Comparison of ENCODE assay signal across 34 cellular contexts in genomic region chr20:19506021-19506420, GRCh38.
"Had no signal": no experiment of that assay in that cellular context is flagged by ENCODE, and none has a peak within 500 bp of the region (broad histone marks: within the 10 kb centered on the region; RNA-seq: fewer than 3 reads in every experiment).

No MANE protein-coding gene starts in this region.

- H3K4me2 ChIP-seq: KMS-11 had no signal

- H3K36me3 ChIP-seq: ascending aorta, breast epithelium, Peyer's patch had no signal

- H3K27me3 ChIP-seq: ascending aorta, body of pancreas, breast epithelium, Peyer's patch had no signal

- H3K4me3 ChIP-seq: ascending aorta, body of pancreas, breast epithelium, Peyer's patch had no signal

- DNase-seq: activated B cell treated with CpG ODN at 0.5 μM for 24 hours; activated CD4-positive, alpha-beta memory T cell treated with anti-CD3 and anti-CD28 coated beads for 36 hours; activated CD4-positive, alpha-beta T cell treated with anti-CD3 and anti-CD28 coated beads for 4 hours; activated CD4-positive, alpha-beta T cell treated with anti-CD3 and anti-CD28 coated beads, Interleukin-2, amount 50 U/mL, for 1 hour; activated CD4-positive, CD25-positive, alpha-beta regulatory T cell treated with anti-CD3 and anti-CD28 coated beads, Interleukin-2, amount 50 U/mL, for 72 hours; activated CD8-positive, alpha-beta memory T cell treated with anti-CD3 and anti-CD28 coated beads, Interleukin-2, amount 50 U/mL, for 48 hours; activated effector memory CD4-positive, alpha-beta T cell treated with Interleukin-2 at 50 U/mL for 16 hours; activated naive CD4-positive, alpha-beta T cell treated with anti-CD3 and anti-CD28 coated beads, Interleukin-2, amount 10 ng/mL, durations not matched to agents 7 days and 5 days; activated naive CD8-positive, alpha-beta T cell treated with anti-CD3 and anti-CD28 coated beads for 36 hours; activated T-cell treated with anti-CD3 and anti-CD28 coated beads, Interleukin-2, amount 50 U/mL, for 48 hours; body of pancreas; NCI-H1048; NCI-H1105 treated with DMSO at 0.1 percent for 48 hours; NCI-H1436; NCI-H1694; NCI-H1930; NCI-H2081 treated with DMSO at 0.1 percent for 48 hours; NCI-H226; NCI-H446 treated with DMSO at 0.1 percent for 48 hours; NCI-H524; NK-92 treated with Interleukin-12 subunit alpha and Interleukin-12 subunit beta, amount 100 ng/mL, for 24 hours; PC-3; Peyer's patch; SIG-M5; SW 1271; T-helper 1 cell; T-helper 2 cell; T-helper 9 cell had no signal

- H3K9me3 ChIP-seq: ascending aorta, body of pancreas, breast epithelium, Peyer's patch had no signal

- H3K9ac ChIP-seq: KMS-11 had no signal

- ATAC-seq: body of pancreas, PC-3, Right ventricle myocardium inferior had no signal

- H3K27ac ChIP-seq: ascending aorta, body of pancreas, breast epithelium, KMS-11, Peyer's patch, RWPE1, VCaP had no signal

- H3K4me1 ChIP-seq: ascending aorta, body of pancreas, breast epithelium, Peyer's patch had no signal
